ENCODE assay signal across 1 cellular context in the genomic region with DNA sequence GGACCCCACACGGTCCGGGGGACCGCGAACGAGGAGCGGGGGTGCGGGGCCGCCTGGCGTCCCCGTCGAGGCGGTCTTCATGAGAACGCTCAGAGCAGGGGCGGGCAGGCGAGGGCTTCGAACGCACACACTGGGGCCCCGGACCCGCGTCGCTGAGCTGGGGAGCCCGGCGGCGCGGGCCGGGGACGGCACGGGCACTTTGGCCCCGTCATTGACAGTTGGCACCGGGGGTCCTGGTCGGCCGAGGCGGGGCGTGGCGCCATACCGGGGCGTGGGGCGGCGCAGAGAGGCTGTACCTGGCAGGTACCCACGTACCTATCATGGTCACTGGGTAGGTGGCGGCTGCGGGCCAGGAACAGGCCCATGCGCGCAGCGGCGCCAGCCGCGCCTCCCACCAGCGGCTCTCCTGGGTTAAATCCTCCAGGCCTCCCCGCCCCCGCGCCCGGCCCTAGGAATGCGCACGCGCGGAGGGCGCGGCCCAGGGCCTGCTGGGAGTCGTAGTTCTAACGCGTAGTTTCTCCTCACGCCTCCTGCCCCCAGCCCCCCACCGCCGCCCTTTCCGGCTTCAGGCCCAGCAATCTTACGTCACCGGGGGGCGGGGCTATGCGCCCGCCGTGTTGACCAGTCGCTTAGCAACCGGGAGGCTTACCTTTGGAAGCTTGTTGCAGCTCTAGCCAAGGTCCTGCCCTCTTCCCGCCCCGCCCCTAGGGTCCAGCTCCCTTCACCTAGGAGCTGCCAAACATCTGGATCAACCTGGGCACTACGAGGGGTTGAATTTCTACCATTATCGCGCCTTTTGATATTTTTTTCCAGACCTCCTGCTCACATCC.
A peak's percentile ranks its signal among the peaks of the same experiment; 100 is the strongest.
TF ChIP-seq lines count a peak whose summit lies in the region.

A gene (plus strand): TSS at position 628 of the 830 bp plus-strand sequence.
A gene (minus strand): TSS at position 420 of the 830 bp plus-strand sequence.

TF ChIP-seq in K562, 482 proteins besides CTCF, POLR2A, EP300 and RAD21 (continued from another document and continues in another):
- TF ChIP-seq, protein P1, sequence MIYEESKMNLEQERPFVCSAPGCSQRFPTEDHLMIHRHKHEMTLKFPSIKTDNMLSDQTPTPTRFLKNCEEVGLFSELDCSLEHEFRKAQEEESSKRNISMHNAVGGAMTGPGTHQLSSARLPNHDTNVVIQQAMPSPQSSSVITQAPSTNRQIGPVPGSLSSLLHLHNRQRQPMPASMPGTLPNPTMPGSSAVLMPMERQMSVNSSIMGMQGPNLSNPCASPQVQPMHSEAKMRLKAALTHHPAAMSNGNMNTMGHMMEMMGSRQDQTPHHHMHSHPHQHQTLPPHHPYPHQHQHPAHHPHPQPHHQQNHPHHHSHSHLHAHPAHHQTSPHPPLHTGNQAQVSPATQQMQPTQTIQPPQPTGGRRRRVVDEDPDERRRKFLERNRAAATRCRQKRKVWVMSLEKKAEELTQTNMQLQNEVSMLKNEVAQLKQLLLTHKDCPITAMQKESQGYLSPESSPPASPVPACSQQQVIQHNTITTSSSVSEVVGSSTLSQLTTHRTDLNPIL (CRISPR knock-in tag; IDR thresholded peaks at IDR 0.05): no peak
- TF ChIP-seq, protein P2, sequence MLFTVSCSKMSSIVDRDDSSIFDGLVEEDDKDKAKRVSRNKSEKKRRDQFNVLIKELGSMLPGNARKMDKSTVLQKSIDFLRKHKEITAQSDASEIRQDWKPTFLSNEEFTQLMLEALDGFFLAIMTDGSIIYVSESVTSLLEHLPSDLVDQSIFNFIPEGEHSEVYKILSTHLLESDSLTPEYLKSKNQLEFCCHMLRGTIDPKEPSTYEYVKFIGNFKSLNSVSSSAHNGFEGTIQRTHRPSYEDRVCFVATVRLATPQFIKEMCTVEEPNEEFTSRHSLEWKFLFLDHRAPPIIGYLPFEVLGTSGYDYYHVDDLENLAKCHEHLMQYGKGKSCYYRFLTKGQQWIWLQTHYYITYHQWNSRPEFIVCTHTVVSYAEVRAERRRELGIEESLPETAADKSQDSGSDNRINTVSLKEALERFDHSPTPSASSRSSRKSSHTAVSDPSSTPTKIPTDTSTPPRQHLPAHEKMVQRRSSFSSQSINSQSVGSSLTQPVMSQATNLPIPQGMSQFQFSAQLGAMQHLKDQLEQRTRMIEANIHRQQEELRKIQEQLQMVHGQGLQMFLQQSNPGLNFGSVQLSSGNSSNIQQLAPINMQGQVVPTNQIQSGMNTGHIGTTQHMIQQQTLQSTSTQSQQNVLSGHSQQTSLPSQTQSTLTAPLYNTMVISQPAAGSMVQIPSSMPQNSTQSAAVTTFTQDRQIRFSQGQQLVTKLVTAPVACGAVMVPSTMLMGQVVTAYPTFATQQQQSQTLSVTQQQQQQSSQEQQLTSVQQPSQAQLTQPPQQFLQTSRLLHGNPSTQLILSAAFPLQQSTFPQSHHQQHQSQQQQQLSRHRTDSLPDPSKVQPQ (CRISPR knock-in tag; IDR thresholded peaks at IDR 0.05; ENCODE audit: borderline replicate concordance): no peak
- TF ChIP-seq CEBPG (CRISPR knock-in tag; IDR thresholded peaks at IDR 0.05) (peak; percentile 83), CEBPG (tag; conservative IDR thresholded peaks at IDR 0.05 in 1 of 2, IDR thresholded peaks at IDR 0.05 in 1 of 2) (peak; percentile 82 to 85), ETV6 (IDR thresholded peaks at IDR 0.05; ENCODE audit: borderline replicate concordance in 1 of 2, low read depth in 2 of 2, low read length in 1 of 2) (no peak), ETV6 (CRISPR knock-in tag; IDR thresholded peaks at IDR 0.05; ENCODE audit: borderline replicate concordance) (no peak), TBL1XR1 (IDR thresholded peaks at IDR 0.05; ENCODE audit: low read length in 2 of 2) (peak in 1 of 2 experiments; percentile 33; a peak in 1 of 4 replicates), CCAR2 (IDR thresholded peaks at IDR 0.05; ENCODE audit: low read depth, low read length) (no peak), IFI16 (CRISPR knock-in tag; IDR thresholded peaks at IDR 0.05) (no peak), ZNF79 (CRISPR knock-in tag; IDR thresholded peaks at IDR 0.05; ENCODE audit: low read depth) (no peak), ZNF785 (CRISPR knock-in tag; IDR thresholded peaks at IDR 0.05) (no peak), KLF13 (tag; IDR thresholded peaks at IDR 0.05; ENCODE audit: borderline replicate concordance, low read depth) (peak; percentile 23; the same call in 1 of the 2 replicates), KAT2B (IDR thresholded peaks at IDR 0.05; ENCODE audit: low read depth, low read length) (no peak), HDAC6 (IDR thresholded peaks at IDR 0.05; ENCODE audit: low read depth, low read length) (no peak), ATF1 (CRISPR knock-in tag; IDR thresholded peaks at IDR 0.05) (peak; percentile 38; the same call in 1 of the 2 replicates), ATF1 (tag; IDR thresholded peaks at IDR 0.05) (peak; percentile 94), TAF9B (IDR thresholded peaks at IDR 0.05; ENCODE audit: partially characterized antibody) (no peak), NR2C1 (IDR thresholded peaks at IDR 0.05) (no peak), NR2C1 (tag; IDR thresholded peaks at IDR 0.05) (peak; percentile 73), GABPA (tag; conservative IDR thresholded peaks at IDR 0.05; ENCODE audit: low read depth) (peak; percentile 85), ZFPM2 (CRISPR knock-in tag; IDR thresholded peaks at IDR 0.05) (no peak), ZNF431 (CRISPR knock-in tag; IDR thresholded peaks at IDR 0.05) (no peak), RBFOX2 (IDR thresholded peaks at IDR 0.05; ENCODE audit: low read depth, low read length) (peak; percentile 82), ZNF561 (CRISPR knock-in tag; conservative IDR thresholded peaks at IDR 0.05) (no peak), NFYB (IDR thresholded peaks at IDR 0.05; ENCODE audit: extremely low read depth, insufficient read length) (no peak), ESRRB (CRISPR knock-in tag; IDR thresholded peaks at IDR 0.05; ENCODE audit: borderline replicate concordance) (no peak), HSF4 (CRISPR knock-in tag; IDR thresholded peaks at IDR 0.05; ENCODE audit: borderline replicate concordance) (no peak), NR1H2 (CRISPR knock-in tag; IDR thresholded peaks at IDR 0.05) (no peak), CEBPB (tag; IDR thresholded peaks at IDR 0.05) (peak; percentile 76; the same call in 1 of the 2 replicates), ZNF134 (CRISPR knock-in tag; conservative IDR thresholded peaks at IDR 0.05) (no peak), POLR2AphosphoS5 (IDR thresholded peaks at IDR 0.05; ENCODE audit: control insufficient read depth, insufficient read depth, low read depth, low read length) (0 out of 2 replicates have a peak, but pooled peaks have one; percentile 54), ZBTB7A (IDR thresholded peaks at IDR 0.05; ENCODE audit: borderline replicate concordance, control insufficient read depth, low read depth, low read length) (peak; percentile 58; the same call in 1 of the 2 replicates), NCOR1 (IDR thresholded peaks at IDR 0.05) (no peak), OTX1 (CRISPR knock-in tag; IDR thresholded peaks at IDR 0.05) (no peak), NFATC3 (IDR thresholded peaks at IDR 0.05) (no peak), GTF2A2 (tag; IDR thresholded peaks at IDR 0.05) (no peak), HOXB6 (CRISPR knock-in tag; IDR thresholded peaks at IDR 0.05; ENCODE audit: borderline replicate concordance) (no peak), KLF10 (CRISPR knock-in tag; IDR thresholded peaks at IDR 0.05) (no peak), TRIM28 (IDR thresholded peaks at IDR 0.05) (no peak), CTBP1 (IDR thresholded peaks at IDR 0.05; ENCODE audit: borderline replicate concordance) (peak; percentile 64; the same call in 1 of the 2 replicates)
- TF ChIP-seq, protein P3, sequence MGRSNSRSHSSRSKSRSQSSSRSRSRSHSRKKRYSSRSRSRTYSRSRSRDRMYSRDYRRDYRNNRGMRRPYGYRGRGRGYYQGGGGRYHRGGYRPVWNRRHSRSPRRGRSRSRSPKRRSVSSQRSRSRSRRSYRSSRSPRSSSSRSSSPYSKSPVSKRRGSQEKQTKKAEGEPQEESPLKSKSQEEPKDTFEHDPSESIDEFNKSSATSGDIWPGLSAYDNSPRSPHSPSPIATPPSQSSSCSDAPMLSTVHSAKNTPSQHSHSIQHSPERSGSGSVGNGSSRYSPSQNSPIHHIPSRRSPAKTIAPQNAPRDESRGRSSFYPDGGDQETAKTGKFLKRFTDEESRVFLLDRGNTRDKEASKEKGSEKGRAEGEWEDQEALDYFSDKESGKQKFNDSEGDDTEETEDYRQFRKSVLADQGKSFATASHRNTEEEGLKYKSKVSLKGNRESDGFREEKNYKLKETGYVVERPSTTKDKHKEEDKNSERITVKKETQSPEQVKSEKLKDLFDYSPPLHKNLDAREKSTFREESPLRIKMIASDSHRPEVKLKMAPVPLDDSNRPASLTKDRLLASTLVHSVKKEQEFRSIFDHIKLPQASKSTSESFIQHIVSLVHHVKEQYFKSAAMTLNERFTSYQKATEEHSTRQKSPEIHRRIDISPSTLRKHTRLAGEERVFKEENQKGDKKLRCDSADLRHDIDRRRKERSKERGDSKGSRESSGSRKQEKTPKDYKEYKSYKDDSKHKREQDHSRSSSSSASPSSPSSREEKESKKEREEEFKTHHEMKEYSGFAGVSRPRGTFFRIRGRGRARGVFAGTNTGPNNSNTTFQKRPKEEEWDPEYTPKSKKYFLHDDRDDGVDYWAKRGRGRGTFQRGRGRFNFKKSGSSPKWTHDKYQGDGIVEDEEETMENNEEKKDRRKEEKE (IDR thresholded peaks at IDR 0.05; ENCODE audit: borderline replicate concordance in 1 of 2, control insufficient read depth in 1 of 2, low read depth in 2 of 2, low read length in 1 of 2): no peak
- TF ChIP-seq, protein P4, sequence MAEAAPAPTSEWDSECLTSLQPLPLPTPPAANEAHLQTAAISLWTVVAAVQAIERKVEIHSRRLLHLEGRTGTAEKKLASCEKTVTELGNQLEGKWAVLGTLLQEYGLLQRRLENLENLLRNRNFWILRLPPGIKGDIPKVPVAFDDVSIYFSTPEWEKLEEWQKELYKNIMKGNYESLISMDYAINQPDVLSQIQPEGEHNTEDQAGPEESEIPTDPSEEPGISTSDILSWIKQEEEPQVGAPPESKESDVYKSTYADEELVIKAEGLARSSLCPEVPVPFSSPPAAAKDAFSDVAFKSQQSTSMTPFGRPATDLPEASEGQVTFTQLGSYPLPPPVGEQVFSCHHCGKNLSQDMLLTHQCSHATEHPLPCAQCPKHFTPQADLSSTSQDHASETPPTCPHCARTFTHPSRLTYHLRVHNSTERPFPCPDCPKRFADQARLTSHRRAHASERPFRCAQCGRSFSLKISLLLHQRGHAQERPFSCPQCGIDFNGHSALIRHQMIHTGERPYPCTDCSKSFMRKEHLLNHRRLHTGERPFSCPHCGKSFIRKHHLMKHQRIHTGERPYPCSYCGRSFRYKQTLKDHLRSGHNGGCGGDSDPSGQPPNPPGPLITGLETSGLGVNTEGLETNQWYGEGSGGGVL (CRISPR knock-in tag; IDR thresholded peaks at IDR 0.05): no peak
- TF ChIP-seq, protein P5, sequence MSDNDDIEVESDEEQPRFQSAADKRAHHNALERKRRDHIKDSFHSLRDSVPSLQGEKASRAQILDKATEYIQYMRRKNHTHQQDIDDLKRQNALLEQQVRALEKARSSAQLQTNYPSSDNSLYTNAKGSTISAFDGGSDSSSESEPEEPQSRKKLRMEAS (CRISPR knock-in tag; IDR thresholded peaks at IDR 0.05): peak; percentile 49; the same call in 1 of the 2 replicates
- TF ChIP-seq, protein P6, sequence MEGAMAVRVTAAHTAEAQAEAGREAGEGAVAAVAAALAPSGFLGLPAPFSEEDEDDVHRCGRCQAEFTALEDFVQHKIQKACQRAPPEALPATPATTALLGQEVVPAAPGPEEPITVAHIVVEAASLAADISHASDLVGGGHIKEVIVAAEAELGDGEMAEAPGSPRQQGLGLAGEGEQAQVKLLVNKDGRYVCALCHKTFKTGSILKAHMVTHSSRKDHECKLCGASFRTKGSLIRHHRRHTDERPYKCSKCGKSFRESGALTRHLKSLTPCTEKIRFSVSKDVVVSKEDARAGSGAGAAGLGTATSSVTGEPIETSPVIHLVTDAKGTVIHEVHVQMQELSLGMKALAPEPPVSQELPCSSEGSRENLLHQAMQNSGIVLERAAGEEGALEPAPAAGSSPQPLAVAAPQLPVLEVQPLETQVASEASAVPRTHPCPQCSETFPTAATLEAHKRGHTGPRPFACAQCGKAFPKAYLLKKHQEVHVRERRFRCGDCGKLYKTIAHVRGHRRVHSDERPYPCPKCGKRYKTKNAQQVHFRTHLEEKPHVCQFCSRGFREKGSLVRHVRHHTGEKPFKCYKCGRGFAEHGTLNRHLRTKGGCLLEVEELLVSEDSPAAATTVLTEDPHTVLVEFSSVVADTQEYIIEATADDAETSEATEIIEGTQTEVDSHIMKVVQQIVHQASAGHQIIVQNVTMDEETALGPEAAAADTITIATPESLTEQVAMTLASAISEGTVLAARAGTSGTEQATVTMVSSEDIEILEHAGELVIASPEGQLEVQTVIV (CRISPR knock-in tag; IDR thresholded peaks at IDR 0.05; ENCODE audit: borderline replicate concordance): peak; percentile 92
- TF ChIP-seq, protein P7, sequence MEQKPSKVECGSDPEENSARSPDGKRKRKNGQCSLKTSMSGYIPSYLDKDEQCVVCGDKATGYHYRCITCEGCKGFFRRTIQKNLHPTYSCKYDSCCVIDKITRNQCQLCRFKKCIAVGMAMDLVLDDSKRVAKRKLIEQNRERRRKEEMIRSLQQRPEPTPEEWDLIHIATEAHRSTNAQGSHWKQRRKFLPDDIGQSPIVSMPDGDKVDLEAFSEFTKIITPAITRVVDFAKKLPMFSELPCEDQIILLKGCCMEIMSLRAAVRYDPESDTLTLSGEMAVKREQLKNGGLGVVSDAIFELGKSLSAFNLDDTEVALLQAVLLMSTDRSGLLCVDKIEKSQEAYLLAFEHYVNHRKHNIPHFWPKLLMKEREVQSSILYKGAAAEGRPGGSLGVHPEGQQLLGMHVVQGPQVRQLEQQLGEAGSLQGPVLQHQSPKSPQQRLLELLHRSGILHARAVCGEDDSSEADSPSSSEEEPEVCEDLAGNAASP (IDR thresholded peaks at IDR 0.05): no peak
- TF ChIP-seq, protein P8, sequence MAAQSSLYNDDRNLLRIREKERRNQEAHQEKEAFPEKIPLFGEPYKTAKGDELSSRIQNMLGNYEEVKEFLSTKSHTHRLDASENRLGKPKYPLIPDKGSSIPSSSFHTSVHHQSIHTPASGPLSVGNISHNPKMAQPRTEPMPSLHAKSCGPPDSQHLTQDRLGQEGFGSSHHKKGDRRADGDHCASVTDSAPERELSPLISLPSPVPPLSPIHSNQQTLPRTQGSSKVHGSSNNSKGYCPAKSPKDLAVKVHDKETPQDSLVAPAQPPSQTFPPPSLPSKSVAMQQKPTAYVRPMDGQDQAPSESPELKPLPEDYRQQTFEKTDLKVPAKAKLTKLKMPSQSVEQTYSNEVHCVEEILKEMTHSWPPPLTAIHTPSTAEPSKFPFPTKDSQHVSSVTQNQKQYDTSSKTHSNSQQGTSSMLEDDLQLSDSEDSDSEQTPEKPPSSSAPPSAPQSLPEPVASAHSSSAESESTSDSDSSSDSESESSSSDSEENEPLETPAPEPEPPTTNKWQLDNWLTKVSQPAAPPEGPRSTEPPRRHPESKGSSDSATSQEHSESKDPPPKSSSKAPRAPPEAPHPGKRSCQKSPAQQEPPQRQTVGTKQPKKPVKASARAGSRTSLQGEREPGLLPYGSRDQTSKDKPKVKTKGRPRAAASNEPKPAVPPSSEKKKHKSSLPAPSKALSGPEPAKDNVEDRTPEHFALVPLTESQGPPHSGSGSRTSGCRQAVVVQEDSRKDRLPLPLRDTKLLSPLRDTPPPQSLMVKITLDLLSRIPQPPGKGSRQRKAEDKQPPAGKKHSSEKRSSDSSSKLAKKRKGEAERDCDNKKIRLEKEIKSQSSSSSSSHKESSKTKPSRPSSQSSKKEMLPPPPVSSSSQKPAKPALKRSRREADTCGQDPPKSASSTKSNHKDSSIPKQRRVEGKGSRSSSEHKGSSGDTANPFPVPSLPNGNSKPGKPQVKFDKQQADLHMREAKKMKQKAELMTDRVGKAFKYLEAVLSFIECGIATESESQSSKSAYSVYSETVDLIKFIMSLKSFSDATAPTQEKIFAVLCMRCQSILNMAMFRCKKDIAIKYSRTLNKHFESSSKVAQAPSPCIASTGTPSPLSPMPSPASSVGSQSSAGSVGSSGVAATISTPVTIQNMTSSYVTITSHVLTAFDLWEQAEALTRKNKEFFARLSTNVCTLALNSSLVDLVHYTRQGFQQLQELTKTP (IDR thresholded peaks at IDR 0.05; ENCODE audit: low read depth in 1 of 2, partially characterized antibody in 2 of 2): no peak
